ENCODE assay signal across 7 cellular contexts in genomic region chr6:11232177-11232967, GRCh38.
DNase-seq lines count a peak whose midpoint lies in the region; ATAC-seq lines count a peak whose summit lies in the region.

TSS of gene NEDD9 (minus strand) at chr6:11232668. CDS start at chr6:11232515, 153 bp downstream.

- DNase-seq in NCI-H2081 (lab: John Stamatoyannopoulos, UW) (peak; percentile 87 to 92), T1000 (lab: John Stamatoyannopoulos, UW) (peak; percentile 83), astrocyte of the hippocampus (ENCODE audit: low read depth, low spot score) (peak; percentile 98), hippocampal formation (lab: John Stamatoyannopoulos, UW) (peak; percentile 85 to 88), retina (peak; percentile 93)

- ATAC-seq in GM18508 (IDR thresholded peaks at IDR 0.05; ENCODE audit: insufficient read depth, unreplicated experiment) (peak; percentile 93), HG03025 (IDR thresholded peaks at IDR 0.05; ENCODE audit: low FRiP score, unreplicated experiment) (peak; percentile 99)

Comparison
In these comparisons a context has a peak if more than half of its experiments do, and no peak if none do; other contexts are left out.
1. Peak in every context shown above with its lines: DNase-seq and ATAC-seq.